In the genomic region with DNA sequence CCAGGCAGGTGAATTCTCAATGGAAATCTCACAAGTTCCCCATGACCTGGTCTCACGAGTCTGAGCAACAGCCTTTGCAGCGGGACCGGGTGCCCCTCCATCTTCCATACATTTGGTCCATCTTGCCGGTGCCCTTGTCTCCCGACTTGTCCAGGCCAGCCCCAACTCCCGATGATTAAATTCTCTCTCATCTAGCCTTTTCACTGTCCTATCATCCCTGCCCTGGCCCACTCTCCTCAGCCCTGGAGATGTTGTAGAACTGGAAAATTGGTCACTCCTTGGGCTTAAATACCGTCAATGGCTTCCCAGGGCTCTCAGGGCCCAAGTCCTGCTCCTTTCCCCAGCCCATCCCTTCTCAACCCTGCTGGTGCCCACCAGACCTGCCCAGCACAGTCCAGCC, we compare ENCODE assay signal across 2 cellular contexts.
TF ChIP-seq lines count a peak whose summit lies in the region.

No MANE protein-coding gene starts in this region.

TF ChIP-seq in neural cell, 6 proteins besides CTCF, POLR2A, EP300 and RAD21 (continued from another document):
- TF ChIP-seq, protein P1, sequence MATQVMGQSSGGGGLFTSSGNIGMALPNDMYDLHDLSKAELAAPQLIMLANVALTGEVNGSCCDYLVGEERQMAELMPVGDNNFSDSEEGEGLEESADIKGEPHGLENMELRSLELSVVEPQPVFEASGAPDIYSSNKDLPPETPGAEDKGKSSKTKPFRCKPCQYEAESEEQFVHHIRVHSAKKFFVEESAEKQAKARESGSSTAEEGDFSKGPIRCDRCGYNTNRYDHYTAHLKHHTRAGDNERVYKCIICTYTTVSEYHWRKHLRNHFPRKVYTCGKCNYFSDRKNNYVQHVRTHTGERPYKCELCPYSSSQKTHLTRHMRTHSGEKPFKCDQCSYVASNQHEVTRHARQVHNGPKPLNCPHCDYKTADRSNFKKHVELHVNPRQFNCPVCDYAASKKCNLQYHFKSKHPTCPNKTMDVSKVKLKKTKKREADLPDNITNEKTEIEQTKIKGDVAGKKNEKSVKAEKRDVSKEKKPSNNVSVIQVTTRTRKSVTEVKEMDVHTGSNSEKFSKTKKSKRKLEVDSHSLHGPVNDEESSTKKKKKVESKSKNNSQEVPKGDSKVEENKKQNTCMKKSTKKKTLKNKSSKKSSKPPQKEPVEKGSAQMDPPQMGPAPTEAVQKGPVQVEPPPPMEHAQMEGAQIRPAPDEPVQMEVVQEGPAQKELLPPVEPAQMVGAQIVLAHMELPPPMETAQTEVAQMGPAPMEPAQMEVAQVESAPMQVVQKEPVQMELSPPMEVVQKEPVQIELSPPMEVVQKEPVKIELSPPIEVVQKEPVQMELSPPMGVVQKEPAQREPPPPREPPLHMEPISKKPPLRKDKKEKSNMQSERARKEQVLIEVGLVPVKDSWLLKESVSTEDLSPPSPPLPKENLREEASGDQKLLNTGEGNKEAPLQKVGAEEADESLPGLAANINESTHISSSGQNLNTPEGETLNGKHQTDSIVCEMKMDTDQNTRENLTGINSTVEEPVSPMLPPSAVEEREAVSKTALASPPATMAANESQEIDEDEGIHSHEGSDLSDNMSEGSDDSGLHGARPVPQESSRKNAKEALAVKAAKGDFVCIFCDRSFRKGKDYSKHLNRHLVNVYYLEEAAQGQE (IDR thresholded peaks at IDR 0.05; ENCODE audit: borderline replicate concordance), result no peak

TF ChIP-seq in SK-N-SH, 30 proteins besides CTCF, POLR2A, EP300 and RAD21 (continued from another document):
- TF ChIP-seq, protein P2, sequence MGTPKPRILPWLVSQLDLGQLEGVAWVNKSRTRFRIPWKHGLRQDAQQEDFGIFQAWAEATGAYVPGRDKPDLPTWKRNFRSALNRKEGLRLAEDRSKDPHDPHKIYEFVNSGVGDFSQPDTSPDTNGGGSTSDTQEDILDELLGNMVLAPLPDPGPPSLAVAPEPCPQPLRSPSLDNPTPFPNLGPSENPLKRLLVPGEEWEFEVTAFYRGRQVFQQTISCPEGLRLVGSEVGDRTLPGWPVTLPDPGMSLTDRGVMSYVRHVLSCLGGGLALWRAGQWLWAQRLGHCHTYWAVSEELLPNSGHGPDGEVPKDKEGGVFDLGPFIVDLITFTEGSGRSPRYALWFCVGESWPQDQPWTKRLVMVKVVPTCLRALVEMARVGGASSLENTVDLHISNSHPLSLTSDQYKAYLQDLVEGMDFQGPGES (IDR thresholded peaks at IDR 0.05; ENCODE audit: low read depth, low read length), result no peak
- no peak for TF ChIP-seq TAF1 (IDR thresholded peaks at IDR 0.05; ENCODE audit: borderline replicate concordance, low read depth, low read length)
- TF ChIP-seq YY1 (IDR thresholded peaks at IDR 0.05; ENCODE audit: low read depth), result no peak
- TF ChIP-seq, protein P3, sequence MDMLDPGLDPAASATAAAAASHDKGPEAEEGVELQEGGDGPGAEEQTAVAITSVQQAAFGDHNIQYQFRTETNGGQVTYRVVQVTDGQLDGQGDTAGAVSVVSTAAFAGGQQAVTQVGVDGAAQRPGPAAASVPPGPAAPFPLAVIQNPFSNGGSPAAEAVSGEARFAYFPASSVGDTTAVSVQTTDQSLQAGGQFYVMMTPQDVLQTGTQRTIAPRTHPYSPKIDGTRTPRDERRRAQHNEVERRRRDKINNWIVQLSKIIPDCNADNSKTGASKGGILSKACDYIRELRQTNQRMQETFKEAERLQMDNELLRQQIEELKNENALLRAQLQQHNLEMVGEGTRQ (IDR thresholded peaks at IDR 0.05; ENCODE audit: borderline replicate concordance, low read depth, low read length), result no peak
- TF ChIP-seq, protein P4, sequence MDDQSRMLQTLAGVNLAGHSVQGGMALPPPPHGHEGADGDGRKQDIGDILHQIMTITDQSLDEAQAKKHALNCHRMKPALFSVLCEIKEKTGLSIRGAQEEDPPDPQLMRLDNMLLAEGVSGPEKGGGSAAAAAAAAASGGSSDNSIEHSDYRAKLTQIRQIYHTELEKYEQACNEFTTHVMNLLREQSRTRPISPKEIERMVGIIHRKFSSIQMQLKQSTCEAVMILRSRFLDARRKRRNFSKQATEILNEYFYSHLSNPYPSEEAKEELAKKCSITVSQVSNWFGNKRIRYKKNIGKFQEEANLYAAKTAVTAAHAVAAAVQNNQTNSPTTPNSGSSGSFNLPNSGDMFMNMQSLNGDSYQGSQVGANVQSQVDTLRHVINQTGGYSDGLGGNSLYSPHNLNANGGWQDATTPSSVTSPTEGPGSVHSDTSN (IDR thresholded peaks at IDR 0.05), result no peak
